9 cellular contexts compared by ENCODE assay signal in genomic region chr9:113463418-113464285, GRCh38. TPM values are rescaled to one million over a fixed set of nuclear protein-coding genes. Genes with fewer than 3 reads are reported as not detected.
A peak's percentile ranks its signal among the peaks of the same experiment; 100 is the strongest.
DNase-seq lines count a peak whose midpoint lies in the region; ATAC-seq and TF ChIP-seq lines count a peak whose summit lies in the region.
"Had no signal": no experiment of that assay in that cellular context is flagged by ENCODE, and none has a peak within 500 bp of the region (broad histone marks: within the 10 kb centered on the region; RNA-seq: fewer than 3 reads in every experiment).

Gene RGS3 (plus strand): TSS chr9:113463727. CDS start chr9:113463803, 76 bp downstream.

- no peak within 1 kb of the TSS for H3K9ac ChIP-seq in fibroblast of lung (ENCODE audit: insufficient read depth, low read length)

- no peak within 1 kb of the TSS for H3K4me3 Mint-ChIP-seq in naive thymus-derived CD4-positive, alpha-beta T cell
- H3K4me3 Mint-ChIP-seq: activated naive CD8-positive, alpha-beta T cell had no signal

- no peak within 1 kb of the TSS for H3K27ac ChIP-seq in fibroblast of lung (ENCODE audit: insufficient read depth, low read length)
- H3K27ac ChIP-seq in naive thymus-derived CD4-positive, alpha-beta T cell (ENCODE audit: low read depth, low read length) = no peak within 1 kb of the TSS

- H3K36me3 ChIP-seq in fibroblast of lung (ENCODE audit: control insufficient read depth, insufficient read depth, low read length) = no peaks in the 10 kb centered on the region
- H3K36me3 ChIP-seq in naive thymus-derived CD4-positive, alpha-beta T cell (ENCODE audit: control insufficient read depth in 2 of 3, insufficient read depth in 3 of 3, low read length in 3 of 3) = no peaks in the 10 kb centered on the region

- intact Hi-C loops in naive thymus-derived CD4-positive, alpha-beta T cell (cut with micrococcal nuclease) = loop anchor here in 1 of 2 donors (5.0 kb wide), 1 partner anchor 49 kb away; no protein-coding TSS in a partner anchor

- H3K4me1 Mint-ChIP-seq in naive thymus-derived CD4-positive, alpha-beta T cell = peaks cover 0 to 5% (median 0%) of the 10 kb centered on the region in 7 donors

- CTCF ChIA-PET in naive thymus-derived CD4-positive, alpha-beta T cell (lab: Charles Lee) = no interaction called here

- peaks cover 2% of the 10 kb centered on the region for H3K27me3 ChIP-seq in fibroblast of lung (ENCODE audit: control insufficient read depth, insufficient read depth, low read length)
- H3K27me3 ChIP-seq in naive thymus-derived CD4-positive, alpha-beta T cell (ENCODE audit: control insufficient read depth in 2 of 2, insufficient read depth in 2 of 2, low read length in 2 of 2) = no peaks in the 10 kb centered on the region

- H3K36me3 Mint-ChIP-seq in naive thymus-derived CD4-positive, alpha-beta T cell = peaks cover 0 to 2% (median 0%) of the 10 kb centered on the region in 5 donors

- no peak within 1 kb of the TSS for H2AFZ ChIP-seq in fibroblast of lung (ENCODE audit: low read length)

- no peaks in the 10 kb centered on the region for H3K4me1 ChIP-seq in fibroblast of lung (ENCODE audit: control insufficient read depth, extremely low read depth, insufficient read depth, low read length)
- no peaks in the 10 kb centered on the region for H3K4me1 ChIP-seq in naive thymus-derived CD4-positive, alpha-beta T cell (ENCODE audit: control insufficient read depth in 2 of 2, insufficient read depth in 2 of 2, low read length in 2 of 2)

- peak within 1 kb of the TSS; percentile 75 for H3K4me2 ChIP-seq in fibroblast of lung (ENCODE audit: extremely low read depth, insufficient read depth, low read length)

- no peak for ATAC-seq in naive thymus-derived CD4-positive, alpha-beta T cell
- ATAC-seq in GM19455 (IDR thresholded peaks at IDR 0.05; ENCODE audit: unreplicated experiment) (no peak), GM21390 (IDR thresholded peaks at IDR 0.05; ENCODE audit: unreplicated experiment) (no peak), HG03108 (IDR thresholded peaks at IDR 0.05; ENCODE audit: unreplicated experiment) (no peak)

- no peaks in the 10 kb centered on the region for H3K79me2 ChIP-seq in fibroblast of lung (ENCODE audit: control insufficient read depth, insufficient read depth, low read length)

- DNase-seq in A172 (ENCODE audit: low spot score) (no peak), SHP77 treated with DMSO at 0.1 percent for 48 hours (lab: John Stamatoyannopoulos, UW) (peak; percentile 67), fibroblast of lung (ENCODE audit: low read depth in 2 of 2) (peak in 1 of 2 donors; percentile 43)
- DNase-seq in naive thymus-derived CD4-positive, alpha-beta T cell = no peak

- peaks cover 0 to 12% (median 0%) of the 10 kb centered on the region in 11 donors for H3K9me3 Mint-ChIP-seq in naive thymus-derived CD4-positive, alpha-beta T cell

- no peak for TF ChIP-seq CTCF in fibroblast of lung (conservative IDR thresholded peaks at IDR 0.05 in 1 of 2, IDR thresholded peaks at IDR 0.05 in 1 of 2; ENCODE audit: low read depth in 1 of 2, low read length in 2 of 2)

- POLR2A ChIA-PET in naive thymus-derived CD4-positive, alpha-beta T cell (lab: Charles Lee) = no interaction called here

- peak within 1 kb of the TSS in 3 of 4 experiments; percentile 35 to 47 (median 39) for H3K4me3 ChIP-seq in fibroblast of lung (replicated peaks in 1 of 4; ENCODE audit: control extremely low read depth in 1 of 4, insufficient read depth in 1 of 4, low read depth in 3 of 4, low read length in 4 of 4)
- no peak within 1 kb of the TSS for H3K4me3 ChIP-seq in naive thymus-derived CD4-positive, alpha-beta T cell (ENCODE audit: low read length)

- no peak within 1 kb of the TSS for H3K27ac Mint-ChIP-seq in naive thymus-derived CD4-positive, alpha-beta T cell
- H3K27ac Mint-ChIP-seq: activated naive CD8-positive, alpha-beta T cell had no signal

- H4K20me1 ChIP-seq in fibroblast of lung (ENCODE audit: control insufficient read depth, extremely low read depth, insufficient read depth, low read length) = no peaks in the 10 kb centered on the region

- no peak for TF ChIP-seq RAD21 in Ishikawa (IDR thresholded peaks at IDR 0.05; ENCODE audit: low read depth)

- no peaks in the 10 kb centered on the region for H3K9me3 ChIP-seq in fibroblast of lung (ENCODE audit: control insufficient read depth, insufficient read depth, low read depth, low read length)
- H3K9me3 ChIP-seq in naive thymus-derived CD4-positive, alpha-beta T cell (ENCODE audit: control insufficient read depth in 2 of 3, low read length in 3 of 3) = no peaks in the 10 kb centered on the region

- TF ChIP-seq EP300 in Ishikawa (IDR thresholded peaks at IDR 0.05; ENCODE audit: borderline replicate concordance) = no peak; the same call in 1 of the 2 replicates

- peaks cover 0 to 2% (median 0%) of the 10 kb centered on the region in 5 donors for H3K27me3 Mint-ChIP-seq in naive thymus-derived CD4-positive, alpha-beta T cell
- H3K27me3 Mint-ChIP-seq: activated naive CD8-positive, alpha-beta T cell had no signal

TF ChIP-seq in Ishikawa, 13 proteins besides CTCF, POLR2A, EP300 and RAD21:
- TF ChIP-seq MAX (IDR thresholded peaks at IDR 0.05) = peak; percentile 60
- TF ChIP-seq FOXM1 (IDR thresholded peaks at IDR 0.05; ENCODE audit: borderline replicate concordance, low read depth) = peak; percentile 98
- no peak for TF ChIP-seq CEBPB (IDR thresholded peaks at IDR 0.05)
- TF ChIP-seq YY1 (IDR thresholded peaks at IDR 0.05; ENCODE audit: low read depth) = 0 out of 2 replicates have a peak, but pooled peaks have one; percentile 13
- TF ChIP-seq EGR1 (IDR thresholded peaks at IDR 0.05) = no peak
- TF ChIP-seq NFIC (IDR thresholded peaks at IDR 0.05) = 0 out of 2 replicates have a peak, but pooled peaks have one; percentile 43
- TF ChIP-seq TEAD4 (IDR thresholded peaks at IDR 0.05) = no peak; the same call in 1 of the 2 replicates
- TF ChIP-seq TAF1 (IDR thresholded peaks at IDR 0.05; ENCODE audit: low read depth) = peak; percentile 66
- no peak for TF ChIP-seq USF1 (IDR thresholded peaks at IDR 0.05)
- TF ChIP-seq ZBTB7A (IDR thresholded peaks at IDR 0.05; ENCODE audit: low read depth) = peak; percentile 46
- TF ChIP-seq REST (IDR thresholded peaks at IDR 0.05; ENCODE audit: low read depth) = no peak
- TF ChIP-seq TCF12 (IDR thresholded peaks at IDR 0.05; ENCODE audit: low read depth) = peak; percentile 31; the same call in 1 of the 2 replicates
- TF ChIP-seq CREB1 (IDR thresholded peaks at IDR 0.05; ENCODE audit: low read depth) = no peak

RNA-seq across cellular contexts. Expression of gene RGS3, which starts in this region (rescaled TPM):
- 65.8 and 75.3 TPM in 2 replicates for total RNA-seq in A172 (2014; rRNA removed; shearing (Covaris generic))
- 49.8 and 74.3 TPM in 2 replicates for total RNA-seq in fibroblast of lung
- 48.1 and 58.4 TPM in 2 replicates for polyA plus RNA-seq in fibroblast of lung
- polyA plus RNA-seq in fibroblast of lung (2012) = 43.9 and 59.7 TPM in 2 replicates
- polyA minus RNA-seq in fibroblast of lung (ENCODE audit: low replicate concordance) = 35.9 and 49.6 TPM in 2 replicates
- 10 to 100 TPM in 3 of 5 experiments, 1 to 10 TPM in 2; 5.8 to 43.4 (median 12.6) TPM for total RNA-seq in naive thymus-derived CD4-positive, alpha-beta T cell
- polyA plus RNA-seq in naive thymus-derived CD4-positive, alpha-beta T cell = 10 to 100 TPM in 1 of 2 donors, 1 to 10 TPM in 1; 4.9 to 11.6 TPM
